ENCODE assay signal across 8 cellular contexts in genomic region chr2:173532732-173533531, GRCh38.
A peak's percentile ranks its signal among the peaks of the same experiment; 100 is the strongest.
DNase-seq lines count a peak whose midpoint lies in the region; ATAC-seq and TF ChIP-seq lines count a peak whose summit lies in the region.
"Not testable (repeated sequence)": the region's sequence is repeated elsewhere in the genome, so short reads cannot be mapped to it uniquely, and the experiment has no call there.

No MANE protein-coding gene starts in this region.

- not testable (repeated sequence) for H3K36me3 ChIP-seq in HUES6 (ENCODE audit: control insufficient read depth, insufficient read depth, low read length); Peyer's patch; colonic mucosa; iPS DF 6.9 (ENCODE audit: control insufficient read depth, insufficient read depth, low read length); mucosa of descending colon (ENCODE audit: low read depth)

- H3K9me3 Mint-ChIP-seq in type B pancreatic cell, result peaks cover 11% of the 10 kb centered on the region

- not testable (repeated sequence) for H3K36me3 Mint-ChIP-seq in type B pancreatic cell

- H3K27ac ChIP-seq in HUES6 (ENCODE audit: low read depth, low read length); iPS DF 6.9 (ENCODE audit: low read length): not testable (repeated sequence)
- H3K27ac ChIP-seq in Peyer's patch (peak overlapping the region in 1 of 4 donors; percentile 30), colonic mucosa (peak overlapping the region; percentile 50)

- no CpG with 5 or more reads among the region's 32 CpGs for WGBS in iPS DF 6.9 (ENCODE audit: insufficient coverage, insufficient read length)

- not testable (repeated sequence) for TF ChIP-seq POLR2A in Peyer's patch (IDR thresholded peaks at IDR 0.05)

- not testable (repeated sequence) for H3K4me1 ChIP-seq in HUES6 (ENCODE audit: control insufficient read depth, insufficient read depth, low read length); Peyer's patch; colonic mucosa; iPS DF 6.9 (ENCODE audit: control insufficient read depth, insufficient read depth, low read length); mucosa of descending colon (ENCODE audit: low read depth)

- H3K9me3 ChIP-seq in HUES6 (ENCODE audit: control insufficient read depth, insufficient read depth, low read depth, low read length), result peaks cover 12% of the 10 kb centered on the region
- not testable (repeated sequence) for H3K9me3 ChIP-seq in Peyer's patch; colonic mucosa; iPS DF 6.9 (ENCODE audit: control insufficient read depth, insufficient read depth, low read length); mucosa of descending colon

- peak overlapping the region; percentile 68 for H3K9ac ChIP-seq in HUES6 (ENCODE audit: low read length)
- H3K9ac ChIP-seq in colonic mucosa (ENCODE audit: low read depth in 2 of 2, low read length in 2 of 2), result not testable (repeated sequence)

- H3K27me3 ChIP-seq in HUES6 (ENCODE audit: control insufficient read depth, insufficient read depth, low read length); Peyer's patch; colonic mucosa; iPS DF 6.9 (ENCODE audit: control insufficient read depth, insufficient read depth, low read length): not testable (repeated sequence)

- H3K4me1 Mint-ChIP-seq in type B pancreatic cell (ENCODE audit: unreplicated experiment), result not testable (repeated sequence)

- H3K4me3 ChIP-seq in HUES6 (ENCODE audit: low read depth, low read length) (peak overlapping the region; percentile 71), Peyer's patch (peak overlapping the region in 3 of 4 donors; percentile 10 to 50 (median 36)), colonic mucosa (peak overlapping the region; percentile 39), iPS DF 6.9 (ENCODE audit: low read length) (peak overlapping the region; percentile 22; the same call in 1 of the 2 replicates), mucosa of descending colon (peak overlapping the region; percentile 9)

- ATAC-seq in mucosa of descending colon, result peak; percentile 76

- DNase-seq in ELF-1 (ENCODE audit: low read depth, low spot score) (peak; percentile 23), NCI-H510A (lab: John Stamatoyannopoulos, UW) (peak; percentile 27), colonic mucosa (peak; percentile 30), mucosa of descending colon (peak in 2 of 3 donors; percentile 56 to 58)
- DNase-seq in Peyer's patch; iPS DF 6.9 (ENCODE audit: low read depth, low spot score); type B pancreatic cell (ENCODE audit: extremely low spot score, unreplicated experiment): not testable (repeated sequence)

- intact Hi-C loops in colonic mucosa (cut with DNase I); mucosa of descending colon (cut with DNase I, micrococcal nuclease): not testable (repeated sequence)

- peak overlapping the region; percentile 4 for H3K27ac Mint-ChIP-seq in type B pancreatic cell

- H3K4me3 Mint-ChIP-seq in type B pancreatic cell, result peak overlapping the region; percentile 70

- TF ChIP-seq CTCF in Peyer's patch (IDR thresholded peaks at IDR 0.05); colonic mucosa (IDR thresholded peaks at IDR 0.05); mucosa of descending colon (IDR thresholded peaks at IDR 0.05); type B pancreatic cell (conservative IDR thresholded peaks at IDR 0.05): not testable (repeated sequence)

- not testable (repeated sequence) for H3K27me3 Mint-ChIP-seq in type B pancreatic cell

Comparison
In these comparisons a context has a peak if more than half of its experiments do, and no peak if none do; other contexts are left out.
1. H3K4me3 ChIP-seq: peak in every context shown above with its lines; median percentile 71 in HUES6; 39 in colonic mucosa; 36 in Peyer's patch; 22 in iPS DF 6.9; 9 in mucosa of descending colon.